Comparison of ENCODE assay signal across 9 cellular contexts in genomic region chr19:48424694-48425219, GRCh38. TPM values are rescaled to one million over a fixed set of nuclear protein-coding genes. Genes with fewer than 3 reads are reported as not detected.
DNase-seq lines count a peak whose midpoint lies in the region; ATAC-seq and TF ChIP-seq lines count a peak whose summit lies in the region.
"Had no signal": no experiment of that assay in that cellular context is flagged by ENCODE, and none has a peak within 500 bp of the region (broad histone marks: within the 10 kb centered on the region; RNA-seq: fewer than 3 reads in every experiment).

No MANE protein-coding gene starts in this region.

- DNase-seq in KG1 (lab: John Stamatoyannopoulos, UW) = peak; percentile 22
- DNase-seq in amniotic epithelial cell (ENCODE audit: low read depth) = peak; percentile 71
- DNase-seq in myocyte (ENCODE audit: low read depth) = peak; percentile 20
- DNase-seq in NCI-H1092 (lab: John Stamatoyannopoulos, UW) = no peak
- DNase-seq in NCI-H2107 (lab: John Stamatoyannopoulos, UW) = no peak
- no peak for DNase-seq in spleen
- DNase-seq: SHP77 treated with DMSO at 0.1 percent for 48 hours had no signal

- 7 to 12% (median 8%) methylated on average over 8 of the region's 8 CpGs for WGBS in spleen, 5 donors

- peak overlapping the region; percentile 16 for H3K4me3 ChIP-seq in DOHH2 (ENCODE audit: low read length)
- H3K4me3 ChIP-seq in spleen = peak overlapping the region in 1 of 8 donors; percentile 17

- no peaks in the 10 kb centered on the region for H4K20me1 ChIP-seq in DOHH2 (ENCODE audit: control insufficient read depth, insufficient read depth, low read depth, low read length)

- peak overlapping the region; percentile 58 for H3K4me2 ChIP-seq in DOHH2 (ENCODE audit: low read length)

- H3K27me3 ChIP-seq in DOHH2 (ENCODE audit: control insufficient read depth, low read length) (no peaks in the 10 kb centered on the region), spleen (replicated peaks in 1 of 7) (no peaks in the 10 kb centered on the region)

- H3K36me3 ChIP-seq in DOHH2 (ENCODE audit: control insufficient read depth, low read length) (no peaks in the 10 kb centered on the region), spleen (no peaks in the 10 kb centered on the region)

- H3K27ac ChIP-seq in DOHH2 (ENCODE audit: low read depth, low read length) = no peak overlapping the region
- peak overlapping the region in 4 of 8 donors; percentile 12 to 54 (median 22) for H3K27ac ChIP-seq in spleen

- H3K9me3 ChIP-seq in DOHH2 (ENCODE audit: control insufficient read depth, insufficient read depth, low read length) (no peaks in the 10 kb centered on the region), spleen (no peaks in the 10 kb centered on the region)

- no peak for ATAC-seq in GM21526 (IDR thresholded peaks at IDR 0.05; ENCODE audit: low FRiP score, unreplicated experiment)

- H3F3A ChIP-seq in DOHH2 (ENCODE audit: control insufficient read depth, insufficient read depth) = 0 out of 2 replicates have a peak, but pooled peaks cover 5% of the 10 kb centered on the region

- H3K9me2 ChIP-seq in DOHH2 (replicated peaks; ENCODE audit: control insufficient read depth, low read length) = no peaks in the 10 kb centered on the region

- intact Hi-C loops in spleen (cut with DNase I; ENCODE audit: low total_unique reads) = no loop called here

- no peak for TF ChIP-seq POLR2A in spleen (IDR thresholded peaks at IDR 0.05)

- H3K4me1 ChIP-seq in DOHH2 (ENCODE audit: control insufficient read depth, low read length) = peaks cover 6% of the 10 kb centered on the region
- peaks cover 0 to 10% (median 9%) of the 10 kb centered on the region in 6 donors for H3K4me1 ChIP-seq in spleen

- TF ChIP-seq CTCF in DOHH2 (IDR thresholded peaks at IDR 0.05; ENCODE audit: low read depth, low read length, poor library complexity, severe bottlenecking) (no peak), spleen (IDR thresholded peaks at IDR 0.05 in 8 of 11, conservative IDR thresholded peaks at IDR 0.05 in 3 of 11) (no peak)

- no peaks in the 10 kb centered on the region for H3K79me2 ChIP-seq in DOHH2 (ENCODE audit: control insufficient read depth, low read length)

RNA-seq across cellular contexts. Expression of gene GRWD1, which starts 21.0 kb away (rescaled TPM):
- total RNA-seq in myocyte (43.4 and 44.1 TPM in 2 replicates), spleen (10 to 100 TPM; 24.3 to 34.5 (median 26.0) TPM)
- 24.8 TPM for polyA plus RNA-seq in myocyte (2012)
- 10 to 100 TPM in 1 of 3 donors, 1 to 10 TPM in 2; 5.5 to 14.7 (median 9.5) TPM for polyA plus RNA-seq in spleen

RNA-seq across cellular contexts. Expression of gene KCNJ14, which starts 30.6 kb away (rescaled TPM):
- total RNA-seq in myocyte (0.73 and 0.96 TPM in 2 replicates), spleen (1 to 10 TPM in 2 of 7 donors, under 1 TPM in 5; 0.43 to 1.4 (median 0.93) TPM)
- polyA plus RNA-seq in myocyte (2012) = 1.1 TPM
- polyA plus RNA-seq in spleen = under 1 TPM; 0.26 to 0.61 (median 0.38) TPM

RNA-seq across cellular contexts. Expression of gene GRIN2D, which starts 31.3 kb away (rescaled TPM):
- total RNA-seq in myocyte (0.03 TPM in 1 of 2 replicates, not detected in the other), spleen (1 to 10 TPM in 1 of 7 donors, under 1 TPM in 6; 0.28 to 1.2 (median 0.77) TPM)
- polyA plus RNA-seq in myocyte (2012) = 0.05 TPM
- under 1 TPM; 0.07 to 0.10 (median 0.09) TPM for polyA plus RNA-seq in spleen

RNA-seq across cellular contexts. Expression of gene KDELR1, which starts 33.4 kb away (rescaled TPM):
- total RNA-seq in myocyte (111 and 121 TPM in 2 replicates), spleen (10 to 100 TPM; 61.7 to 95.9 (median 76.2) TPM)
- polyA plus RNA-seq in myocyte (2012) = 270 TPM
- 10 to 100 TPM; 36.2 to 55.9 (median 45.0) TPM for polyA plus RNA-seq in spleen

RNA-seq across cellular contexts. Expression of gene CYTH2, which starts 44.4 kb away (rescaled TPM):
- 50.8 and 60.6 TPM in 2 replicates for total RNA-seq in myocyte
- 62.5 TPM for polyA plus RNA-seq in myocyte (2012)
- 10 to 100 TPM; 31.4 to 66.4 (median 48.2) TPM for total RNA-seq in spleen
- 10 to 100 TPM; 22.6 to 44.1 (median 24.6) TPM for polyA plus RNA-seq in spleen

Comparison
In these comparisons a context has a peak if more than half of its experiments do, and no peak if none do; other contexts are left out.
1. DNase-seq: peak in KG1 (single experiment), amniotic epithelial cell (single experiment) and myocyte (single experiment); none in NCI-H1092 (single experiment), NCI-H2107 (single experiment) and spleen (single experiment).